In genomic region chr9:121362813-121363585, GRCh38 we compare ENCODE assay signal across 2 cellular contexts.
A peak's percentile ranks its signal among the peaks of the same experiment; 100 is the strongest.
TF ChIP-seq lines count a peak whose summit lies in the region.

No MANE protein-coding gene starts in this region.

TF ChIP-seq in liver, 16 proteins besides CTCF, POLR2A, EP300 and RAD21 (continued from another document):
- peak; percentile 60 for TF ChIP-seq ZBTB33 (IDR thresholded peaks at IDR 0.05)
- peak; percentile 48 to 72 for TF ChIP-seq RXRA (IDR thresholded peaks at IDR 0.05)
- TF ChIP-seq FOXA2 (IDR thresholded peaks at IDR 0.05), result no peak
- TF ChIP-seq SP1 (IDR thresholded peaks at IDR 0.05), result peak; percentile 61
- TF ChIP-seq REST (IDR thresholded peaks at IDR 0.05), result peak; percentile 65
- TF ChIP-seq EGR1 (IDR thresholded peaks at IDR 0.05; ENCODE audit: low read depth in 2 of 2), result peak in 1 of 2 donors; percentile 77
- peak; percentile 57 to 76 for TF ChIP-seq HNF4A (conservative IDR thresholded peaks at IDR 0.05)
- TF ChIP-seq YY1 (IDR thresholded peaks at IDR 0.05), result peak; percentile 57
- TF ChIP-seq GABPA (IDR thresholded peaks at IDR 0.05 in 1 of 2, conservative IDR thresholded peaks at IDR 0.05 in 1 of 2), result no peak
TF ChIP-seq in liver: peak in this region for 11.

TF ChIP-seq in HepG2, 621 proteins besides CTCF, POLR2A, EP300 and RAD21 (continued from another document):
- no peak for TF ChIP-seq ZNF83 (CRISPR knock-in tag; IDR thresholded peaks at IDR 0.05; ENCODE audit: borderline replicate concordance)
